ENCODE assay signal across 2 cellular contexts in the genomic region with DNA sequence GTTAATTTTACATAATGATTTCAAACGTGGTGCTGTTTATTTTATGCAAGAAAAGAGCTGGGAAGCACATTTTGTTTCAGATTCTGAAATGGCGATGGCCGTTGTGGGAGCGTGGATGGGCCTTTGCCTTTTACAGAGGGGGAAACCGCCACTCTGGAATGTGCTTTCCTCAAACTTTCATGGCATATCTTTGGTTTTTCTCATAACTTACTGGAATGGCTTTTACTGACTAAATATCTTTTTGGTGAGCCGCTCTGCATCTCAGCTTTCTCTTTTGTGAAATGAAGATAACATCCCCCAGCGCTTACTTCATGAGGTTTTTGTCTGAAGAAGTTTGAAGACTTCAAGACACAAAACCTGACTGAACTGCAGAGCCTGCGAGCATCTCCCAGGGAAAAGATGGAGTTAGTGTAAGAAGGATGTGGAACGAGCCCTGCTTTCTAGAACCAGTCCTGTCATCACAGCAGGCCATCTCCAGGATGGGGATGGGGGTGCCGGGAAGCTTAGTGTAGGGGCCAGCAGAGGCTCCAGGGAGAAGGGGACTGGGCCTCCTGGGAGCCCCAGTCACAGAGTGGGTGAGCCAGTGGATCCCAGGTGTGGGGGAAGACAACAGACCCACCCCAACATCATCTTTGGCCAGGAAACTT.
TF ChIP-seq lines count a peak whose summit lies in the region.

No MANE protein-coding gene starts in this region.

TF ChIP-seq in GM23338, 12 proteins besides CTCF, POLR2A, EP300 and RAD21 (continued from another document):
- TF ChIP-seq, protein P1, sequence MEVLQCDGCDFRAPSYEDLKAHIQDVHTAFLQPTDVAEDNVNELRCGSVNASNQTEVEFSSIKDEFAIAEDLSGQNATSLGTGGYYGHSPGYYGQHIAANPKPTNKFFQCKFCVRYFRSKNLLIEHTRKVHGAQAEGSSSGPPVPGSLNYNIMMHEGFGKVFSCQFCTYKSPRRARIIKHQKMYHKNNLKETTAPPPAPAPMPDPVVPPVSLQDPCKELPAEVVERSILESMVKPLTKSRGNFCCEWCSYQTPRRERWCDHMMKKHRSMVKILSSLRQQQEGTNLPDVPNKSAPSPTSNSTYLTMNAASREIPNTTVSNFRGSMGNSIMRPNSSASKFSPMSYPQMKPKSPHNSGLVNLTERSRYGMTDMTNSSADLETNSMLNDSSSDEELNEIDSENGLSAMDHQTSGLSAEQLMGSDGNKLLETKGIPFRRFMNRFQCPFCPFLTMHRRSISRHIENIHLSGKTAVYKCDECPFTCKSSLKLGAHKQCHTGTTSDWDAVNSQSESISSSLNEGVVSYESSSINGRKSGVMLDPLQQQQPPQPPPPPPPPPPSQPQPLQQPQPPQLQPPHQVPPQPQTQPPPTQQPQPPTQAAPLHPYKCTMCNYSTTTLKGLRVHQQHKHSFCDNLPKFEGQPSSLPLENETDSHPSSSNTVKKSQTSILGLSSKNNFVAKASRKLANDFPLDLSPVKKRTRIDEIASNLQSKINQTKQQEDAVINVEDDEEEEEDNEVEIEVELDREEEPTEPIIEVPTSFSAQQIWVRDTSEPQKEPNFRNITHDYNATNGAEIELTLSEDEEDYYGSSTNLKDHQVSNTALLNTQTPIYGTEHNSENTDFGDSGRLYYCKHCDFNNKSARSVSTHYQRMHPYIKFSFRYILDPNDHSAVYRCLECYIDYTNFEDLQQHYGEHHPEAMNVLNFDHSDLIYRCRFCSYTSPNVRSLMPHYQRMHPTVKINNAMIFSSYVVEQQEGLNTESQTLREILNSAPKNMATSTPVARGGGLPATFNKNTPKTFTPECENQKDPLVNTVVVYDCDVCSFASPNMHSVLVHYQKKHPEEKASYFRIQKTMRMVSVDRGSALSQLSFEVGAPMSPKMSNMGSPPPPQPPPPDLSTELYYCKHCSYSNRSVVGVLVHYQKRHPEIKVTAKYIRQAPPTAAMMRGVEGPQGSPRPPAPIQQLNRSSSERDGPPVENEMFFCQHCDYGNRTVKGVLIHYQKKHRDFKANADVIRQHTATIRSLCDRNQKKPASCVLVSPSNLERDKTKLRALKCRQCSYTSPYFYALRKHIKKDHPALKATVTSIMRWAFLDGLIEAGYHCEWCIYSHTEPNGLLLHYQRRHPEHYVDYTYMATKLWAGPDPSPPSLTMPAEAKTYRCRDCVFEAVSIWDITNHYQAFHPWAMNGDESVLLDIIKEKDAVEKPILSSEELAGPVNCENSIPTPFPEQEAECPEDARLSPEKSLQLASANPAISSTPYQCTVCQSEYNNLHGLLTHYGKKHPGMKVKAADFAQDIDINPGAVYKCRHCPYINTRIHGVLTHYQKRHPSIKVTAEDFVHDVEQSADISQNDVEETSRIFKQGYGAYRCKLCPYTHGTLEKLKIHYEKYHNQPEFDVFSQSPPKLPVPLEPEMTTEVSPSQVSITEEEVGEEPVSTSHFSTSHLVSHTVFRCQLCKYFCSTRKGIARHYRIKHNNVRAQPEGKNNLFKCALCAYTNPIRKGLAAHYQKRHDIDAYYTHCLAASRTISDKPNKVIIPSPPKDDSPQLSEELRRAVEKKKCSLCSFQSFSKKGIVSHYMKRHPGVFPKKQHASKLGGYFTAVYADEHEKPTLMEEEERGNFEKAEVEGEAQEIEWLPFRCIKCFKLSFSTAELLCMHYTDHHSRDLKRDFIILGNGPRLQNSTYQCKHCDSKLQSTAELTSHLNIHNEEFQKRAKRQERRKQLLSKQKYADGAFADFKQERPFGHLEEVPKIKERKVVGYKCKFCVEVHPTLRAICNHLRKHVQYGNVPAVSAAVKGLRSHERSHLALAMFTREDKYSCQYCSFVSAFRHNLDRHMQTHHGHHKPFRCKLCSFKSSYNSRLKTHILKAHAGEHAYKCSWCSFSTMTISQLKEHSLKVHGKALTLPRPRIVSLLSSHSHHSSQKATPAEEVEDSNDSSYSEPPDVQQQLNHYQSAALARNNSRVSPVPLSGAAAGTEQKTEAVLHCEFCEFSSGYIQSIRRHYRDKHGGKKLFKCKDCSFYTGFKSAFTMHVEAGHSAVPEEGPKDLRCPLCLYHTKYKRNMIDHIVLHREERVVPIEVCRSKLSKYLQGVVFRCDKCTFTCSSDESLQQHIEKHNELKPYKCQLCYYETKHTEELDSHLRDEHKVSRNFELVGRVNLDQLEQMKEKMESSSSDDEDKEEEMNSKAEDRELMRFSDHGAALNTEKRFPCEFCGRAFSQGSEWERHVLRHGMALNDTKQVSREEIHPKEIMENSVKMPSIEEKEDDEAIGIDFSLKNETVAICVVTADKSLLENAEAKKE (CRISPR knock-in tag; IDR thresholded peaks at IDR 0.05): no peak
TF ChIP-seq in GM23338: peak in this region for 0.

TF ChIP-seq in SK-N-SH, 30 proteins besides CTCF, POLR2A, EP300 and RAD21 (continued from another document):
- TF ChIP-seq, protein P2, sequence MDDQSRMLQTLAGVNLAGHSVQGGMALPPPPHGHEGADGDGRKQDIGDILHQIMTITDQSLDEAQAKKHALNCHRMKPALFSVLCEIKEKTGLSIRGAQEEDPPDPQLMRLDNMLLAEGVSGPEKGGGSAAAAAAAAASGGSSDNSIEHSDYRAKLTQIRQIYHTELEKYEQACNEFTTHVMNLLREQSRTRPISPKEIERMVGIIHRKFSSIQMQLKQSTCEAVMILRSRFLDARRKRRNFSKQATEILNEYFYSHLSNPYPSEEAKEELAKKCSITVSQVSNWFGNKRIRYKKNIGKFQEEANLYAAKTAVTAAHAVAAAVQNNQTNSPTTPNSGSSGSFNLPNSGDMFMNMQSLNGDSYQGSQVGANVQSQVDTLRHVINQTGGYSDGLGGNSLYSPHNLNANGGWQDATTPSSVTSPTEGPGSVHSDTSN (IDR thresholded peaks at IDR 0.05): 0 out of 2 replicates have a peak, but pooled peaks have one; percentile 6
- TF ChIP-seq MXI1 (IDR thresholded peaks at IDR 0.05; ENCODE audit: low read depth, low read length): no peak
- TF ChIP-seq, protein P3, sequence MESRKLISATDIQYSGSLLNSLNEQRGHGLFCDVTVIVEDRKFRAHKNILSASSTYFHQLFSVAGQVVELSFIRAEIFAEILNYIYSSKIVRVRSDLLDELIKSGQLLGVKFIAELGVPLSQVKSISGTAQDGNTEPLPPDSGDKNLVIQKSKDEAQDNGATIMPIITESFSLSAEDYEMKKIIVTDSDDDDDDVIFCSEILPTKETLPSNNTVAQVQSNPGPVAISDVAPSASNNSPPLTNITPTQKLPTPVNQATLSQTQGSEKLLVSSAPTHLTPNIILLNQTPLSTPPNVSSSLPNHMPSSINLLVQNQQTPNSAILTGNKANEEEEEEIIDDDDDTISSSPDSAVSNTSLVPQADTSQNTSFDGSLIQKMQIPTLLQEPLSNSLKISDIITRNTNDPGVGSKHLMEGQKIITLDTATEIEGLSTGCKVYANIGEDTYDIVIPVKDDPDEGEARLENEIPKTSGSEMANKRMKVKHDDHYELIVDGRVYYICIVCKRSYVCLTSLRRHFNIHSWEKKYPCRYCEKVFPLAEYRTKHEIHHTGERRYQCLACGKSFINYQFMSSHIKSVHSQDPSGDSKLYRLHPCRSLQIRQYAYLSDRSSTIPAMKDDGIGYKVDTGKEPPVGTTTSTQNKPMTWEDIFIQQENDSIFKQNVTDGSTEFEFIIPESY (IDR thresholded peaks at IDR 0.05; ENCODE audit: borderline replicate concordance, low read depth): no peak
- TF ChIP-seq TCF12 (IDR thresholded peaks at IDR 0.05): peak; percentile 17; the same call in 1 of the 2 replicates
